ENCODE assay signal across 16 cellular contexts in genomic region chr7:28130277-28130676, GRCh38. TPM values are rescaled to one million over a fixed set of nuclear protein-coding genes. Genes with fewer than 3 reads are reported as not detected.
A peak's percentile ranks its signal among the peaks of the same experiment; 100 is the strongest.
DNase-seq lines count a peak whose midpoint lies in the region; ATAC-seq and TF ChIP-seq lines count a peak whose summit lies in the region.
"Had no signal": no experiment of that assay in that cellular context is flagged by ENCODE, and none has a peak within 500 bp of the region (broad histone marks: within the 10 kb centered on the region; RNA-seq: fewer than 3 reads in every experiment).

No MANE protein-coding gene starts in this region.

- no peak overlapping the region for H4K5ac ChIP-seq in mesendoderm (ENCODE audit: low read length)

- H3K9me3 ChIP-seq in HEK293 (ENCODE audit: control insufficient read depth, insufficient read depth, low read depth, low read length): no peaks in the 10 kb centered on the region

- no peak overlapping the region for H2BK120ac ChIP-seq in mesendoderm (ENCODE audit: low read depth, low read length)

- intact Hi-C loops in natural killer cell (cut with micrococcal nuclease): no loop called here

- no peak overlapping the region for H3K4me3 Mint-ChIP-seq in natural killer cell
- H3K4me3 Mint-ChIP-seq: activated B cell treated with CpG ODN at 0.5 μM for 24 hours; activated CD8-positive, alpha-beta memory T cell treated with anti-CD3 and anti-CD28 coated beads, Interleukin-2, amount 10 ng/mL, durations not matched to agents 7 days and 5 days; effector memory CD8-positive, alpha-beta T cell had no signal

- H3K36me3 ChIP-seq in HEK293 (ENCODE audit: control insufficient read depth in 2 of 2, insufficient read depth in 1 of 2, low read length in 2 of 2): no peaks in the 10 kb centered on the region
- H3K36me3 ChIP-seq in mesendoderm (ENCODE audit: control insufficient read depth, insufficient read depth, low read length): no peaks in the 10 kb centered on the region

- WGBS in mesendoderm (ENCODE audit: extremely low coverage, insufficient coverage, low lambda C conversion rate): no CpG with 5 or more reads among the region's 3 CpGs

- no peak overlapping the region for H3K4me2 ChIP-seq in mesendoderm (ENCODE audit: low read length)

- no peaks in the 10 kb centered on the region for H3K79me2 ChIP-seq in mesendoderm (ENCODE audit: control insufficient read depth, insufficient read depth, low read length)

- H3K4me1 ChIP-seq in HEK293 (ENCODE audit: control insufficient read depth, insufficient read depth, low read length): peaks cover 3% of the 10 kb centered on the region
- peaks cover 7% of the 10 kb centered on the region for H3K4me1 ChIP-seq in mesendoderm (ENCODE audit: control insufficient read depth, low read depth, low read length)

- POLR2A ChIA-PET in HEK293 (lab: Yijun Ruan, JAX): no interaction called here

- H3K56ac ChIP-seq in mesendoderm (ENCODE audit: low read length): no peak overlapping the region

- no peaks in the 10 kb centered on the region for H3K27me3 ChIP-seq in mesendoderm (ENCODE audit: insufficient read depth, low read length, poor library complexity)

- H3K4ac ChIP-seq in mesendoderm (ENCODE audit: low read depth, low read length): no peak overlapping the region

- no peak overlapping the region for H2BK15ac ChIP-seq in mesendoderm (replicated peaks; ENCODE audit: low read depth)

- no peaks in the 10 kb centered on the region for H3K9me3 Mint-ChIP-seq in natural killer cell
- H3K9me3 Mint-ChIP-seq: activated B cell treated with CpG ODN at 0.5 μM for 24 hours; effector memory CD8-positive, alpha-beta T cell had no signal

- H3K9ac ChIP-seq in mesendoderm (ENCODE audit: low read length): no peak overlapping the region

- DNase-seq in astrocyte of the spinal cord (ENCODE audit: low read depth, low spot score) (peak; percentile 39), kidney glomerular epithelial cell (lab: John Stamatoyannopoulos, UW) (peak; percentile 23), mesendoderm (no peak), C1 segment of cervical spinal cord (lab: John Stamatoyannopoulos, UW) (no peak), natural killer cell (no peak)
- DNase-seq: activated B cell treated with CpG ODN at 0.5 μM for 24 hours; activated CD8-positive, alpha-beta memory T cell treated with anti-CD3 and anti-CD28 coated beads, Interleukin-2, amount 10 ng/mL, durations not matched to agents 7 days and 5 days; activated naive CD4-positive, alpha-beta T cell; COR-L47; effector memory CD8-positive, alpha-beta T cell; glutamatergic neuron; NCI-H1436; NCI-H446 treated with DMSO at 0.1 percent for 48 hours; posterior cingulate gyrus had no signal

- no peaks in the 10 kb centered on the region for H3K27me3 Mint-ChIP-seq in natural killer cell (ENCODE audit: low read depth in 2 of 2)
- H3K27me3 Mint-ChIP-seq: activated B cell treated with CpG ODN at 0.5 μM for 24 hours; activated CD8-positive, alpha-beta memory T cell treated with anti-CD3 and anti-CD28 coated beads, Interleukin-2, amount 10 ng/mL, durations not matched to agents 7 days and 5 days; effector memory CD8-positive, alpha-beta T cell had no signal

- CTCF ChIA-PET in HEK293 (lab: Yijun Ruan, JAX): interaction anchor here (0.6 to 1.6 kb wide), 4 partner anchors 36 to 951 kb away, joined by 3 read pairs; no protein-coding TSS in a partner anchor

- no peak overlapping the region for H3K18ac ChIP-seq in mesendoderm (ENCODE audit: low read length)

- H3K4me3 ChIP-seq in HEK293 (ENCODE audit: low read depth, low read length): no peak overlapping the region
- H3K4me3 ChIP-seq in astrocyte of the spinal cord (ENCODE audit: low read depth, low read length): no peak overlapping the region
- H3K4me3 ChIP-seq in mesendoderm (ENCODE audit: low read length): no peak overlapping the region

- ATAC-seq in HG02885 (IDR thresholded peaks at IDR 0.05; ENCODE audit: poor library complexity, unreplicated experiment) (no peak), natural killer cell (no peak)
- ATAC-seq: activated CD8-positive, alpha-beta memory T cell treated with anti-CD3 and anti-CD28 coated beads, Interleukin-2, amount 10 ng/mL, durations not matched to agents 7 days and 5 days; effector memory CD8-positive, alpha-beta T cell had no signal

- no peak overlapping the region for H3K23ac ChIP-seq in mesendoderm (ENCODE audit: low read length)

- no peak overlapping the region for H2AK5ac ChIP-seq in mesendoderm (ENCODE audit: low read length)

- TF ChIP-seq CTCF in HEK293 (tag by site-specific recombination; IDR thresholded peaks at IDR 0.05) (no peak), astrocyte of the spinal cord (IDR thresholded peaks at IDR 0.05; ENCODE audit: low read depth, low read length) (no peak), natural killer cell (IDR thresholded peaks at IDR 0.05) (no peak)

- no peaks in the 10 kb centered on the region for H3K79me1 ChIP-seq in mesendoderm (ENCODE audit: low read length)

- peaks cover 78 to 81% of the 10 kb centered on the region in 2 donors for H3K4me1 Mint-ChIP-seq in natural killer cell

- H3K36me3 Mint-ChIP-seq in natural killer cell: no peaks in the 10 kb centered on the region
- H3K36me3 Mint-ChIP-seq: activated CD8-positive, alpha-beta memory T cell treated with anti-CD3 and anti-CD28 coated beads, Interleukin-2, amount 10 ng/mL, durations not matched to agents 7 days and 5 days had no signal

- no peak overlapping the region for H3K27ac Mint-ChIP-seq in natural killer cell
- H3K27ac Mint-ChIP-seq: activated B cell treated with CpG ODN at 0.5 μM for 24 hours; activated CD8-positive, alpha-beta memory T cell treated with anti-CD3 and anti-CD28 coated beads, Interleukin-2, amount 10 ng/mL, durations not matched to agents 7 days and 5 days had no signal

- no peak overlapping the region for H4K8ac ChIP-seq in mesendoderm (ENCODE audit: low read depth, low read length)

- no peak overlapping the region for H3K27ac ChIP-seq in HEK293 (ENCODE audit: extremely low read depth, low read depth, low read length)
- no peak overlapping the region for H3K27ac ChIP-seq in mesendoderm (ENCODE audit: low read depth, low read length)

- in situ Hi-C loops in astrocyte of the spinal cord (cut with HindIII; ENCODE audit: low sequenced_read_pairs): no loop called here

- H2BK5ac ChIP-seq in mesendoderm (ENCODE audit: low read length): no peak overlapping the region

TF ChIP-seq in HEK293, 187 proteins besides CTCF, POLR2A, EP300 and RAD21 (continues in another document):
- TF ChIP-seq ZXDB (tag by site-specific recombination; IDR thresholded peaks at IDR 0.05) (no peak), ZSCAN30 (tag by site-specific recombination; IDR thresholded peaks at IDR 0.05) (no peak), ZNF175 (tag by site-specific recombination; IDR thresholded peaks at IDR 0.05) (no peak), ZNF76 (tag by site-specific recombination; IDR thresholded peaks at IDR 0.05; ENCODE audit: borderline replicate concordance, low read depth) (no peak), ZNF266 (tag by site-specific recombination; IDR thresholded peaks at IDR 0.05; ENCODE audit: low read depth) (no peak), WT1 (tag by site-specific recombination; IDR thresholded peaks at IDR 0.05) (peak; percentile 85), ZNF510 (tag by site-specific recombination; IDR thresholded peaks at IDR 0.05; ENCODE audit: insufficient replicate concordance) (no peak)
- TF ChIP-seq, protein P1, sequence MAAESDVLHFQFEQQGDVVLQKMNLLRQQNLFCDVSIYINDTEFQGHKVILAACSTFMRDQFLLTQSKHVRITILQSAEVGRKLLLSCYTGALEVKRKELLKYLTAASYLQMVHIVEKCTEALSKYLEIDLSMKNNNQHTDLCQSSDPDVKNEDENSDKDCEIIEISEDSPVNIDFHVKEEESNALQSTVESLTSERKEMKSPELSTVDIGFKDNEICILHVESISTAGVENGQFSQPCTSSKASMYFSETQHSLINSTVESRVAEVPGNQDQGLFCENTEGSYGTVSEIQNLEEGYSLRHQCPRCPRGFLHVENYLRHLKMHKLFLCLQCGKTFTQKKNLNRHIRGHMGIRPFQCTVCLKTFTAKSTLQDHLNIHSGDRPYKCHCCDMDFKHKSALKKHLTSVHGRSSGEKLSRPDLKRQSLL (tag by site-specific recombination; IDR thresholded peaks at IDR 0.05): no peak

RNA-seq across cellular contexts. Expression of gene JAZF1, which starts 50.3 kb away (rescaled TPM):
- 12.2 TPM for polyA plus RNA-seq in mesendoderm (2013, experiment 1 of 2)
- 11.7 TPM for polyA plus RNA-seq in mesendoderm (2013, experiment 2 of 2)
- 10 to 100 TPM; 82.5 to 89.7 (median 87.6) TPM for total RNA-seq in natural killer cell

Comparison
In these comparisons a context has a peak if more than half of its experiments do, and no peak if none do; other contexts are left out.
1. DNase-seq: peak in astrocyte of the spinal cord (single experiment) and kidney glomerular epithelial cell (single experiment); none in mesendoderm (single experiment), C1 segment of cervical spinal cord (0 of 14) and natural killer cell (single experiment).